8 cellular contexts compared by ENCODE assay signal in the genomic region with DNA sequence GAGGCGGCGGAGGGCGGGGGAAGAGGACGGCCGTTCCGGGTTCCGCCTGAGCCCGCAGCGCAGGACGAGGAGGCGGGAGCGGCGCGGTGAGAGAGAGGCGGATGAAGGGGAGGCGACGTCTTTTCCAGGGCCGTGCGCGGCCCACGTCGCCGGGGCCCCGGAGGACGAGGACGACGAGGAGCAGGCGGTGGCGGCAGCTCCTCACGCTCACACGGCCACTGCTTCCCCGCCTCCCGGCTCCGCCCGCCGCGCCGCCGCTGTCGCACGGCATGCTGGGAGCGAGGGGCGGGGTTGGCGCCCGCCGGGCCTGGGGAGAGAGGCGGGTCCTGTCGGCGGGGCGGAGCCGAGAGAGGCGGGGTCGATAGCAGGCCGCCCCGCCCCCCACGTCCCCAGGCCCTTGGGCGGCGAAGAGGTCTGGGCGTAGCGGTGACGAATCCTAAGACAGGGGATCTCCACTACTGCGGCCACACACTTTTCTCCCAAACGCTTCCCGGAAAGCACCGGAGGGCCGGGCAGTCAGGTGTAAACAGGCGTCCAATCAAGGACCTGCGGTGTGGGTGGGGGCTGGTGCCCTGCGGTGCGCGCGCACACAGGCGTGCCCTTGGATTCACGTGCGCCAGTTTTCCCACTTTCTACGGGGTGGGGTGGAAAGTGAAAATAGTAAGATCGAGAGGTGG. TPM values are rescaled to one million over a fixed set of nuclear protein-coding genes. Genes with fewer than 3 reads are reported as not detected.
DNase-seq lines count a peak whose midpoint lies in the region; ATAC-seq and TF ChIP-seq lines count a peak whose summit lies in the region.
"Not testable (repeated sequence)": the region's sequence is repeated elsewhere in the genome, so short reads cannot be mapped to it uniquely, and the experiment has no call there.

A gene (minus strand): TSS at position 220 of the 677 bp plus-strand sequence. CDS start 367 bp downstream, outside the sequence.

- peak within 1 kb of the TSS; percentile 97 for H3K27ac Mint-ChIP-seq in activated naive CD8-positive, alpha-beta T cell

- TF ChIP-seq CTCF in omental fat pad (IDR thresholded peaks at IDR 0.05) = not testable (repeated sequence)

- DNase-seq in NCI-H1105 (lab: John Stamatoyannopoulos, UW) = peak; percentile 63
- DNase-seq in SKM-1 treated with dmso at 0.1 percent for 144 hours (lab: John Stamatoyannopoulos, UW; ENCODE audit: unreplicated experiment) = peak; percentile 84
- peak; percentile 99 for DNase-seq in glomerular visceral epithelial cell (ENCODE audit: extremely low spot score)
- DNase-seq in omental fat pad (ENCODE audit: low spot score) = peak; percentile 84

- ATAC-seq in HG02642 (IDR thresholded peaks at IDR 0.05; ENCODE audit: poor library complexity, unreplicated experiment) (peak; percentile 87), omental fat pad (ENCODE audit: low FRiP score) (peak; percentile 99)

- not testable (repeated sequence) for H3K27me3 Mint-ChIP-seq in activated naive CD8-positive, alpha-beta T cell

- H3K4me3 Mint-ChIP-seq in activated naive CD8-positive, alpha-beta T cell = peak within 1 kb of the TSS; percentile 95

- peak within 1 kb of the TSS; percentile 44 for H3K27ac ChIP-seq in temporal lobe (ENCODE audit: low read depth, low read length)

- H3K4me1 Mint-ChIP-seq in activated naive CD8-positive, alpha-beta T cell (ENCODE audit: low read depth) = peaks cover 26% of the 10 kb centered on the region

- not testable (repeated sequence) for H3K36me3 Mint-ChIP-seq in activated naive CD8-positive, alpha-beta T cell

- H3K9me3 Mint-ChIP-seq in activated naive CD8-positive, alpha-beta T cell (ENCODE audit: low read depth) = not testable (repeated sequence)

- TF ChIP-seq POLR2A in GM10847 (IDR thresholded peaks at IDR 0.05; ENCODE audit: extremely low read depth, insufficient read length) = peak; percentile 53

RNA-seq across cellular contexts. Expression of the gene that starts here (rescaled TPM):
- total RNA-seq in omental fat pad = 100 to 1,000 TPM in 2 of 4 donors, 10 to 100 TPM in 2; 84.9 to 144 (median 104) TPM
- 117 TPM for total RNA-seq in temporal lobe

Comparison
In these comparisons a context has a peak if more than half of its experiments do, and no peak if none do; other contexts are left out.
1. Peak in every context shown above with its lines: DNase-seq, ATAC-seq and H3K27ac ChIP-seq.